ENCODE assay signal across 24 cellular contexts in the genomic region with DNA sequence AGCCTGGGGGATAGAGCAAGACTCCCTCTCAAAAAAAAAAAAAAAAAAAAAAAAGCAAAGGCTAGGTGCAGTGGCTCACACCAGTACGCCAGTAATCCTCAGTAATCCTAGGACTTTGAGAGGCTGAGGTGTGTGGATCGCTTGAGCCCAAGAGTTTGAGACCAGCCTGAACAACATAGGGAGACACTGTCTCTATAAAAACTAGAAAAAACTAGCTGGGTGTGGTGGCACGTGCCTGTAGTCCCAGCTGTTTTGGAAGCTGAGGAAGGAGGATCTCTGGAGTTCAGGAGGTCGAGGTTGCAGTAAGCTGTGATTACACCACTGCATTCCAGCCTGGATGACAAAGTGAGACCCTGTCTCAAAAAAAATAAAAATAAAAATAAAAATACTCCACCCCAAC.
"Had no signal": no experiment of that assay in that cellular context is flagged by ENCODE, and none has a peak within 500 bp of the region (broad histone marks: within the 10 kb centered on the region; RNA-seq: fewer than 3 reads in every experiment).

No MANE protein-coding gene starts in this region.

- H3K4me2 ChIP-seq: smooth muscle cell had no signal

- H3K36me3 ChIP-seq: cardiac muscle cell, lower lobe of right lung, stomach, suprapubic skin, tibial nerve had no signal

- DNase-seq: activated CD4-positive, alpha-beta memory T cell treated with anti-CD3 and anti-CD28 coated beads for 36 hours; activated CD4-positive, alpha-beta T cell treated with anti-CD3 and anti-CD28 coated beads for 4 hours; activated CD4-positive, CD25-positive, alpha-beta regulatory T cell; activated effector memory CD4-positive, alpha-beta T cell treated with Interleukin-2 at 50 U/mL for 16 hours; activated naive CD4-positive, alpha-beta T cell treated with anti-CD3 and anti-CD28 coated beads for 36 hours; activated T-cell treated with anti-CD3 and anti-CD28 coated beads, Interleukin-2, amount 50 U/mL, for 72 hours; anterior cingulate cortex; body of pancreas; dermis blood vessel endothelial cell; effector CD8-positive, alpha-beta T cell; kidney; lower lobe of right lung; naive B cell; posterior cingulate gyrus; stimulated activated CD4-positive, alpha-beta T cell treated with anti-CD3 and anti-CD28 coated beads, Interleukin-15, amount 100 ng/mL, for 24 hours; stomach; T1000 had no signal

- H3K27me3 ChIP-seq: body of pancreas, cardiac muscle cell, stomach, suprapubic skin, tibial nerve had no signal

- H3K27ac ChIP-seq: body of pancreas, cardiac muscle cell, lower lobe of right lung, stomach, suprapubic skin, tibial nerve had no signal

- H3K9me3 ChIP-seq: body of pancreas, lower lobe of right lung, stomach, suprapubic skin, tibial nerve had no signal

- H3K4me3 ChIP-seq: body of pancreas, cardiac muscle cell, lower lobe of right lung, smooth muscle cell, stomach, suprapubic skin, tibial nerve had no signal

- H3K4me1 ChIP-seq: body of pancreas, lower lobe of right lung, stomach, suprapubic skin, tibial nerve had no signal

- ATAC-seq: activated T-cell treated with anti-CD3 and anti-CD28 coated beads, Interleukin-2, amount 50 U/mL, for 72 hours; body of pancreas; left lobe of liver; lower lobe of right lung; sciatic nerve; stimulated activated memory B cell treated with anti-CD40 and anti-IgM and Interleukin-4, amounts not matched to agents 10 μg/mL and 1 μg/mL and 100 μg/mL, for 72 hours had no signal
